8 cellular contexts compared by ENCODE assay signal in the genomic region with DNA sequence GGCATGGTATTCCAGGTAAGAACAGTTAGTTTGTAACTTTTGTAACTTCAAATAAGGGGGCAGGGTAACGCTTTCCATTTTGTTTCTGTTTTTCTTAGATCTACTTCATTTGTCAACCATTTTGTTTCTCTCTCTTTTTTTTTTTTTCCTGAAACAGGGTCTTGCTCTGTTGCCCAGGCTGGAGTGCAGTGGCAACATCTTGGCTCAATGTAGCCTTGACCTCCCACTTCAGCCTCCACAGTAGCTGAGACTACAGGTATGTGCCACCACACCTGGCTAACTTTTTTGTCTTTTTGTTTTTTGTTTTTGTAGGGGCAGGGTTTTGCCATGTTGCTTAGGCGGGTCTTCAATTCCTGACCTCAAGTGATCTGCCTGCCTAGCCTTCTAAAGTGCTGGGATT. TPM values are rescaled to one million over a fixed set of nuclear protein-coding genes. Genes with fewer than 3 reads are reported as not detected.
"Had no signal": no experiment of that assay in that cellular context is flagged by ENCODE, and none has a peak within 500 bp of the region (broad histone marks: within the 10 kb centered on the region; RNA-seq: fewer than 3 reads in every experiment).

No MANE protein-coding gene starts in this region.

- DNase-seq: IMR-90, KBM-7, KG1 had no signal

- H3K4me3 ChIP-seq: K562 had no signal

- FAIRE-seq: HTR-8/SVneo, K562 had no signal

- H3K4me3 Mint-ChIP-seq: IgD-negative memory B cell had no signal

- ATAC-seq: K562 had no signal

- H3K9ac ChIP-seq: KMS-11 had no signal

- H3K4me2 ChIP-seq: KMS-11 had no signal

- H3K4me1 Mint-ChIP-seq: IgD-negative memory B cell had no signal

- H3K36me3 Mint-ChIP-seq: IgD-negative memory B cell had no signal

- H3K27ac ChIP-seq: HL-60, KMS-11 had no signal

RNA-seq across cellular contexts. Expression of a gene that starts 32.1 kb away (rescaled TPM):
- polyA plus RNA-seq: IgD-negative memory B cell had no signal
